8 cellular contexts compared by ENCODE assay signal in the genomic region with DNA sequence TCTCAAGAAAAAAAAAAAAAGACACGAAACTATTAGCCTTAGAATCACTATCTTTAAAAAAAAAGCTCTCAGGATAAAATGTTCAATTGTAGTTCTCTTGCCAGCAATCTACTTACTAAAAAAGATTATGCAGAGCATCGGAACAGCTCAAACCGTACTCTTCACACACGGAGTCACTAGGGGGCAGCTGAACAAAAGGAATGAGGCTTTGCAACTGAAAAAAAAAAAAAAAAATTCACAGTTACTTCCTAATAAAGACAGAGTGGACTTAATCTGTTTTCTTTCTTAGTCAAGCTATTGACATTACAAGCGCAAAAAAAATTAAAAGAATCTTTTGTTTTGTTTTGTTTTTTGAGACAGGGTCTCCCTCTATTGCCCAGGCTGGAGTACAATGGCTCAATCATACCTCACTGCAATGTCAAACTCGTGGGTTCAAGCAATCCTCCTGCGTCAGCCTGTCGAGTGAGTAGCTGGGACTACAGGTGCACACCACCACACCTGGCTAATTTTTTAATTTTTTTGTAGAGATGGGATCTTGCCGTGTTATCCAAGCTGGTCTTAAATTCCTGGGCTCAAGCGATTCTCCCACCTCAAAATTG. TPM values are rescaled to one million over a fixed set of nuclear protein-coding genes. Genes with fewer than 3 reads are reported as not detected.
DNase-seq lines count a peak whose midpoint lies in the region; ATAC-seq and TF ChIP-seq lines count a peak whose summit lies in the region.

No MANE protein-coding gene starts in this region.

- no peak overlapping the region for H3K4me3 ChIP-seq in right lobe of liver
- no peak overlapping the region for H3K4me3 ChIP-seq in tibial nerve

- H3K9me3 ChIP-seq in right lobe of liver (no peaks in the 10 kb centered on the region), tibial nerve (no peaks in the 10 kb centered on the region)

- DNase-seq in GF-D8 (lab: John Stamatoyannopoulos, UW) (peak; percentile 30), NCI-H1694 (lab: John Stamatoyannopoulos, UW) (peak; percentile 63), T-helper 9 cell (peak; percentile 18), dermis blood vessel endothelial cell (peak; percentile 76), right lobe of liver (peak in 2 of 3 donors; percentile 27 to 39), tibial nerve (ENCODE audit: low spot score in 2 of 2) (peak in 1 of 2 donors; percentile 77), occipital lobe (lab: John Stamatoyannopoulos, UW) (no peak)

- H3K27ac ChIP-seq in 22Rv1 (peak overlapping the region; percentile 94), right lobe of liver (no peak overlapping the region), tibial nerve (peak overlapping the region in 1 of 4 donors; percentile 20)

- peak; percentile 80 to 95 (median 84) for ATAC-seq in right lobe of liver

- H3K27me3 ChIP-seq in right lobe of liver (no peaks in the 10 kb centered on the region), tibial nerve (no peaks in the 10 kb centered on the region)

- TF ChIP-seq POLR2A in right lobe of liver (IDR thresholded peaks at IDR 0.05) (no peak), tibial nerve (IDR thresholded peaks at IDR 0.05) (no peak)

- 52% methylated on average over 10 of the region's 10 CpGs for WGBS in right lobe of liver (ENCODE audit: insufficient coverage, low coverage, low lambda C conversion rate, missing lambda C conversion rate)
- WGBS in tibial nerve, 2 donors = 52 to 53% methylated on average over 10 of the region's 10 CpGs

- intact Hi-C loops in right lobe of liver (cut with DNase I) = no loop called here

- TF ChIP-seq CTCF in 22Rv1 (IDR thresholded peaks at IDR 0.05) (peak; percentile 83), right lobe of liver (IDR thresholded peaks at IDR 0.05) (peak; percentile 46 to 66 (median 62)), tibial nerve (IDR thresholded peaks at IDR 0.05) (peak; percentile 41 to 66 (median 46))

- TF ChIP-seq EP300 in tibial nerve (IDR thresholded peaks at IDR 0.05) = no peak

- H3K36me3 ChIP-seq in right lobe of liver (peaks cover 0 to 59% (median 2%) of the 10 kb centered on the region in 4 donors), tibial nerve (peaks cover 0 to 89% (median 18%) of the 10 kb centered on the region in 3 donors)

- H3K4me1 ChIP-seq in right lobe of liver (no peaks in the 10 kb centered on the region), tibial nerve (no peaks in the 10 kb centered on the region)

RNA-seq across cellular contexts. Expression of gene PMS2, which starts 11.5 kb away (rescaled TPM):
- 23.5 and 25.7 TPM in 2 replicates for total RNA-seq in dermis blood vessel endothelial cell
- total RNA-seq in right lobe of liver = 1 to 10 TPM; 3.9 to 6.8 (median 5.8) TPM
- 10 to 100 TPM; 11.5 to 22.7 (median 12.8) TPM for total RNA-seq in tibial nerve
- 28.7 TPM for total RNA-seq in occipital lobe

RNA-seq across cellular contexts. Expression of gene AIMP2, which starts 11.8 kb away (rescaled TPM):
- total RNA-seq in dermis blood vessel endothelial cell (61.3 and 62.3 TPM in 2 replicates), right lobe of liver (10 to 100 TPM; 20.2 to 53.6 (median 24.6) TPM), tibial nerve (10 to 100 TPM; 28.7 to 36.9 (median 34.7) TPM), occipital lobe (29.0 TPM)

RNA-seq across cellular contexts. Expression of gene RSPH10B, which starts 26.8 kb away (rescaled TPM):
- total RNA-seq in dermis blood vessel endothelial cell (1.0 and 1.3 TPM in 2 replicates), right lobe of liver (under 1 TPM in 3 of 6 experiments, not detected in 3; 0.19 to 0.92 (median 0.47) TPM), tibial nerve (under 1 TPM in 1 of 4 donors, not detected in 3; 0.20 TPM), occipital lobe (1.6 TPM)

RNA-seq across cellular contexts. Expression of gene ANKRD61, which starts 33.9 kb away (rescaled TPM):
- total RNA-seq in dermis blood vessel endothelial cell (0.14 TPM in 1 of 2 replicates, not detected in the other), right lobe of liver (under 1 TPM in 1 of 6 experiments, not detected in 5; 0.26 TPM), tibial nerve (under 1 TPM in 1 of 4 donors, not detected in 3; 0.63 TPM), occipital lobe (0.31 TPM)
